In genomic region chr9:97853844-97854695, GRCh38 we compare ENCODE assay signal across 8 cellular contexts. TPM values are rescaled to one million over a fixed set of nuclear protein-coding genes. Genes with fewer than 3 reads are reported as not detected.
DNase-seq lines count a peak whose midpoint lies in the region; ATAC-seq and TF ChIP-seq lines count a peak whose summit lies in the region.

No MANE protein-coding gene starts in this region.

- no peak for ATAC-seq in HG02610 (IDR thresholded peaks at IDR 0.05; ENCODE audit: unreplicated experiment)

- POLR2A ChIA-PET in RWPE1 (lab: Yijun Ruan, JAX; ENCODE audit: low non-redundant PET): no interaction called here

- H3K36me3 ChIP-seq in adipocyte (ENCODE audit: control insufficient read depth, insufficient read depth, low read length, severe bottlenecking): no peaks in the 10 kb centered on the region

- peaks cover 4% of the 10 kb centered on the region; the same call in 1 of the 2 replicates for H3K9me3 Mint-ChIP-seq in HFFc6

- H3K9me3 ChIP-seq in adipocyte (ENCODE audit: control insufficient read depth, low read length): peaks cover 6% of the 10 kb centered on the region

- WGBS in lower leg skin, 2 donors: 3 to 5% methylated on average over 8 to 20 of the region's 125 CpGs

- TF ChIP-seq POLR2A in lower leg skin (IDR thresholded peaks at IDR 0.05): no peak

- H3K27me3 ChIP-seq in adipocyte (replicated peaks; ENCODE audit: control insufficient read depth, insufficient read depth, low read length): peaks cover 80% of the 10 kb centered on the region

- peaks cover 35% of the 10 kb centered on the region for H3K27me3 Mint-ChIP-seq in HFFc6 (ENCODE audit: insufficient read depth)

- peaks cover under 1% of the 10 kb centered on the region for H3K4me1 ChIP-seq in adipocyte (ENCODE audit: control insufficient read depth, insufficient read depth, low read length)

- H3K4me3 Mint-ChIP-seq in HFFc6: peak overlapping the region; percentile 93

- H3K4me1 Mint-ChIP-seq in HFFc6 (ENCODE audit: low read depth): peaks cover 67% of the 10 kb centered on the region

- DNase-seq in HFFc6 (peak; percentile 54), RWPE1 (ENCODE audit: low spot score) (peak; percentile 45), adipocyte (ENCODE audit: low read depth) (no peak), lower leg skin (ENCODE audit: low spot score in 2 of 2) (no peak), hippocampal formation (lab: John Stamatoyannopoulos, UW) (no peak), globus pallidus (ENCODE audit: low spot score) (no peak)
- peak; percentile 36 to 49 for DNase-seq in stimulated activated CD8-positive, alpha-beta memory T cell treated with anti-CD3 and anti-CD28 coated beads, Interleukin-7, amount 100 ng/mL, for 48 hours (ENCODE audit: extremely low read depth in 1 of 2, low read depth in 1 of 2)

- intact Hi-C loops in lower leg skin (cut with DNase I; ENCODE audit: low total_unique reads): no loop called here

- H3K9ac ChIP-seq in adipocyte (ENCODE audit: low read length): no peak overlapping the region

- peak overlapping the region; percentile 26; the same call in 1 of the 2 replicates for H3K27ac ChIP-seq in RWPE1

- H3K36me3 Mint-ChIP-seq in HFFc6 (ENCODE audit: low read depth): peaks cover 38% of the 10 kb centered on the region

- CTCF ChIA-PET in RWPE1 (lab: Yijun Ruan, JAX): interaction anchor here (0.6 to 1.2 kb wide), 7 partner anchors 9 to 353 kb away, joined by 3 to 4 read pairs (median 3); partner anchors contain the start of gene TMOD1

- TF ChIP-seq CTCF in HFFc6 (IDR thresholded peaks at IDR 0.05) (peak; percentile 78), RWPE1 (conservative IDR thresholded peaks at IDR 0.05; ENCODE audit: low read depth) (peak; percentile 86), lower leg skin (IDR thresholded peaks at IDR 0.05) (no peak)

- H3K27ac Mint-ChIP-seq in HFFc6: peak overlapping the region; percentile 93

- H3K4me3 ChIP-seq in adipocyte (ENCODE audit: low read length): peak overlapping the region; percentile 52
- H3K4me3 ChIP-seq in lower leg skin (ENCODE audit: low read depth, poor library complexity, severe bottlenecking): peak overlapping the region; percentile 23

RNA-seq across cellular contexts. Expression of gene FOXE1, which starts 1.0 kb away (rescaled TPM):
- total RNA-seq in HFFc6 (2021; fragmentation: NEBNext Ultra II Directional; extraction: Animal tissue kit (Norgen Biotek cat#: 25700)): 100 to 1,000 TPM in 4 of 6 experiments, 10 to 100 TPM in 2; 51.0 to 173 (median 158) TPM
- 1 to 10 TPM in 3 of 4 donors, under 1 TPM in 1; 0.27 to 2.9 (median 1.6) TPM for total RNA-seq in lower leg skin

Comparison
In these comparisons a context has a peak if more than half of its experiments do, and no peak if none do; other contexts are left out.
1. DNase-seq: peak in HFFc6 (single experiment), RWPE1 (single experiment) and stimulated activated CD8-positive, alpha-beta memory T cell treated with anti-CD3 and anti-CD28 coated beads, Interleukin-7, amount 100 ng/mL, for 48 hours (2 of 2); none in adipocyte (single experiment), lower leg skin (0 of 2), hippocampal formation (0 of 2) and globus pallidus (single experiment).
2. CTCF ChIP-seq: peak in HFFc6 (single experiment) and RWPE1 (single experiment); none in lower leg skin (0 of 3).
3. RNA of gene FOXE1, which starts 1.0 kb away (total RNA-seq): 51.0 to 173 TPM in HFFc6; 0.27 to 2.9 TPM in lower leg skin; every median in the first group is over 10 times any median in the second.